ENCODE assay signal across 18 cellular contexts in genomic region chr3:176798680-176799079, GRCh38.
"Had no signal": no experiment of that assay in that cellular context is flagged by ENCODE, and none has a peak within 500 bp of the region (broad histone marks: within the 10 kb centered on the region; RNA-seq: fewer than 3 reads in every experiment).

No MANE protein-coding gene starts in this region.

- ATAC-seq: activated CD4-positive, CD25-positive, alpha-beta regulatory T cell treated with anti-CD3 and anti-CD28 coated beads, Interleukin-2, amount 50 U/mL, for 24 hours; activated T-helper 17 cell treated with anti-CD3 and anti-CD28 coated beads, Interleukin-2, amount 50 U/mL, for 72 hours had no signal

- H3K27ac ChIP-seq: SJSA1 had no signal

- H3K4me3 Mint-ChIP-seq: activated naive CD4-positive, alpha-beta T cell treated with anti-CD3 and anti-CD28 coated beads, Interleukin-2, amount 10 ng/mL, durations not matched to agents 7 days and 5 days; activated naive CD8-positive, alpha-beta T cell treated with anti-CD3 and anti-CD28 coated beads for 36 hours; activated T-helper 17 cell treated with anti-CD3 and anti-CD28 coated beads, Interleukin-2, amount 50 U/mL, for 72 hours; T-helper 1 cell treated with Interleukin-12 subunit alpha and Interleukin-12 subunit beta and Interleukin-4 antibody, amounts not matched to agents 30 μg/mL and 1 μg/mL, for 36 hours had no signal

- H3K27me3 ChIP-seq: SJSA1 had no signal

- DNase-seq: activated CD4-positive, alpha-beta T cell treated with anti-CD3 and anti-CD28 coated beads for 48 hours; activated CD4-positive, alpha-beta T cell treated with anti-CD3 and anti-CD28 coated beads, Interleukin-2, amount 50 U/mL, for 4 hours; activated CD8-positive, alpha-beta memory T cell treated with anti-CD3 and anti-CD28 coated beads for 24 hours; activated gamma-delta T cell; activated naive CD4-positive, alpha-beta T cell treated with anti-CD3 and anti-CD28 coated beads, Interleukin-2, amount 10 ng/mL, durations not matched to agents 7 days and 5 days; activated naive CD8-positive, alpha-beta T cell treated with anti-CD3 and anti-CD28 coated beads for 36 hours; activated T-cell treated with anti-CD3 and anti-CD28 coated beads, Interleukin-2, amount 50 U/mL, for 48 hours; NCI-H1105; NCI-H1436; NCI-H1694 treated with DMSO at 0.1 percent for 48 hours; NCI-H2029 treated with DMSO at 0.1 percent for 48 hours; NCI-H345; NCI-H510A; SHP77 had no signal

- H3K4me1 Mint-ChIP-seq: activated naive CD4-positive, alpha-beta T cell treated with anti-CD3 and anti-CD28 coated beads, Interleukin-2, amount 10 ng/mL, durations not matched to agents 7 days and 5 days; activated naive CD8-positive, alpha-beta T cell treated with anti-CD3 and anti-CD28 coated beads for 36 hours; activated T-helper 17 cell treated with anti-CD3 and anti-CD28 coated beads, Interleukin-2, amount 50 U/mL, for 72 hours had no signal

- H3K36me3 ChIP-seq: SJSA1 had no signal

- H3K4me3 ChIP-seq: SJSA1 had no signal

- H3K36me3 Mint-ChIP-seq: activated naive CD4-positive, alpha-beta T cell treated with anti-CD3 and anti-CD28 coated beads, Interleukin-2, amount 10 ng/mL, durations not matched to agents 7 days and 5 days; activated naive CD8-positive, alpha-beta T cell treated with anti-CD3 and anti-CD28 coated beads for 36 hours had no signal

- H3K27me3 Mint-ChIP-seq: activated naive CD4-positive, alpha-beta T cell treated with anti-CD3 and anti-CD28 coated beads, Interleukin-2, amount 10 ng/mL, durations not matched to agents 7 days and 5 days had no signal

- H3K9me3 Mint-ChIP-seq: activated naive CD4-positive, alpha-beta T cell treated with anti-CD3 and anti-CD28 coated beads, Interleukin-2, amount 10 ng/mL, durations not matched to agents 7 days and 5 days; activated naive CD8-positive, alpha-beta T cell treated with anti-CD3 and anti-CD28 coated beads for 36 hours; activated T-helper 17 cell treated with anti-CD3 and anti-CD28 coated beads, Interleukin-2, amount 50 U/mL, for 72 hours; T-helper 1 cell treated with Interleukin-12 subunit alpha and Interleukin-12 subunit beta and Interleukin-4 antibody, amounts not matched to agents 30 μg/mL and 1 μg/mL, for 36 hours had no signal

- H3K27ac Mint-ChIP-seq: activated naive CD4-positive, alpha-beta T cell treated with anti-CD3 and anti-CD28 coated beads, Interleukin-2, amount 10 ng/mL, durations not matched to agents 7 days and 5 days; activated naive CD8-positive, alpha-beta T cell treated with anti-CD3 and anti-CD28 coated beads for 36 hours; activated T-helper 17 cell treated with anti-CD3 and anti-CD28 coated beads, Interleukin-2, amount 50 U/mL, for 72 hours; T-helper 1 cell treated with Interleukin-12 subunit alpha and Interleukin-12 subunit beta and Interleukin-4 antibody, amounts not matched to agents 30 μg/mL and 1 μg/mL, for 36 hours had no signal
